Comparison of ENCODE assay signal across 14 cellular contexts in genomic region chr11:122491486-122491885, GRCh38.
DNase-seq lines count a peak whose midpoint lies in the region; ATAC-seq and TF ChIP-seq lines count a peak whose summit lies in the region.
"Had no signal": no experiment of that assay in that cellular context is flagged by ENCODE, and none has a peak within 500 bp of the region (broad histone marks: within the 10 kb centered on the region; RNA-seq: fewer than 3 reads in every experiment).

No MANE protein-coding gene starts in this region.

- TF ChIP-seq CTCF in right atrium auricular region (IDR thresholded peaks at IDR 0.05) = no peak
- no peak for TF ChIP-seq CTCF in brain microvascular endothelial cell (IDR thresholded peaks at IDR 0.05; ENCODE audit: low read depth, low read length, missing control alignments)
- no peak for TF ChIP-seq CTCF in left ventricle myocardium inferior (IDR thresholded peaks at IDR 0.05; ENCODE audit: borderline replicate concordance)

- peaks cover 15% of the 10 kb centered on the region for H3K27me3 Mint-ChIP-seq in activated T-helper 17 cell treated with anti-CD3 and anti-CD28 coated beads, Interleukin-2, amount 50 U/mL, for 72 hours
- H3K27me3 Mint-ChIP-seq: dendritic cell treated with granulocyte-macrophage colony-stimulating factor and Interleukin-4, amounts not matched to agents 40 ng/mL and 50 ng/mL, for 4 days had no signal

- no peaks in the 10 kb centered on the region for H3K36me3 Mint-ChIP-seq in activated T-helper 17 cell treated with anti-CD3 and anti-CD28 coated beads, Interleukin-2, amount 50 U/mL, for 72 hours (ENCODE audit: low read depth)

- no peaks in the 10 kb centered on the region for H3K9me3 ChIP-seq in right atrium auricular region
- no peaks in the 10 kb centered on the region for H3K9me3 ChIP-seq in left ventricle myocardium inferior (replicated peaks)
- H3K9me3 ChIP-seq: A549 had no signal

- DNase-seq in Right ventricle myocardium inferior (ENCODE audit: missing footprints) (no peak), right atrium auricular region (ENCODE audit: low spot score) (no peak), brain microvascular endothelial cell (peak; percentile 6), left ventricle myocardium inferior (no peak), NAMALWA (ENCODE audit: low spot score) (no peak), NCI-H2029 treated with DMSO at 0.1 percent for 48 hours (lab: John Stamatoyannopoulos, UW) (no peak)
- DNase-seq: activated CD4-positive, alpha-beta T cell treated with anti-CD3 and anti-CD28 coated beads for 36 hours; activated gamma-delta T cell; SIG-M5; stimulated activated CD4-positive, alpha-beta T cell treated with anti-CD3 and anti-CD28 coated beads, Interleukin-4, amount 100 ng/mL, for 1 hour had no signal

- no peaks in the 10 kb centered on the region for H3K4me1 Mint-ChIP-seq in activated T-helper 17 cell treated with anti-CD3 and anti-CD28 coated beads, Interleukin-2, amount 50 U/mL, for 72 hours
- H3K4me1 Mint-ChIP-seq: activated CD4-positive, alpha-beta T cell treated with anti-CD3 and anti-CD28 coated beads for 36 hours had no signal

- H3K4me3 ChIP-seq in right atrium auricular region (no peak overlapping the region), brain microvascular endothelial cell (ENCODE audit: low read depth, low read length) (no peak overlapping the region), left ventricle myocardium inferior (no peak overlapping the region)
- H3K4me3 ChIP-seq: A549 had no signal

- no peaks in the 10 kb centered on the region for H3K9me3 Mint-ChIP-seq in activated T-helper 17 cell treated with anti-CD3 and anti-CD28 coated beads, Interleukin-2, amount 50 U/mL, for 72 hours
- H3K9me3 Mint-ChIP-seq: dendritic cell treated with granulocyte-macrophage colony-stimulating factor and Interleukin-4, amounts not matched to agents 40 ng/mL and 50 ng/mL, for 4 days had no signal

- in situ Hi-C loops in brain microvascular endothelial cell (cut with HindIII; ENCODE audit: low pct_ligation_motif_present, low sequenced_read_pairs) = no loop called here

- H3K36me3 ChIP-seq in right atrium auricular region (no peaks in the 10 kb centered on the region), brain microvascular endothelial cell (replicated peaks) (no peaks in the 10 kb centered on the region), left ventricle myocardium inferior (no peaks in the 10 kb centered on the region)

- no peak overlapping the region for H3K4me3 Mint-ChIP-seq in activated T-helper 17 cell treated with anti-CD3 and anti-CD28 coated beads, Interleukin-2, amount 50 U/mL, for 72 hours
- H3K4me3 Mint-ChIP-seq: activated CD4-positive, alpha-beta T cell treated with anti-CD3 and anti-CD28 coated beads for 36 hours; dendritic cell treated with granulocyte-macrophage colony-stimulating factor and Interleukin-4, amounts not matched to agents 40 ng/mL and 50 ng/mL, for 4 days had no signal

- H3K27ac Mint-ChIP-seq in activated T-helper 17 cell treated with anti-CD3 and anti-CD28 coated beads, Interleukin-2, amount 50 U/mL, for 72 hours = no peak overlapping the region
- H3K27ac Mint-ChIP-seq: activated CD4-positive, alpha-beta T cell treated with anti-CD3 and anti-CD28 coated beads for 36 hours; dendritic cell treated with granulocyte-macrophage colony-stimulating factor and Interleukin-4, amounts not matched to agents 40 ng/mL and 50 ng/mL, for 4 days had no signal

- H3K27ac ChIP-seq in right atrium auricular region = no peak overlapping the region
- H3K27ac ChIP-seq in brain microvascular endothelial cell = no peak overlapping the region
- H3K27ac ChIP-seq in left ventricle myocardium inferior (replicated peaks) = peak overlapping the region; percentile 50
- H3K27ac ChIP-seq: A549 had no signal

- H3K4me1 ChIP-seq in right atrium auricular region (peaks cover 0 to 10% of the 10 kb centered on the region in 2 donors), left ventricle myocardium inferior (peaks cover 16% of the 10 kb centered on the region)
- H3K4me1 ChIP-seq: A549 had no signal

- ATAC-seq in Right ventricle myocardium inferior (peak; percentile 42), GM21723 (IDR thresholded peaks at IDR 0.05; ENCODE audit: unreplicated experiment) (no peak)
- ATAC-seq in activated T-helper 17 cell treated with anti-CD3 and anti-CD28 coated beads, Interleukin-2, amount 50 U/mL, for 72 hours (replicated peaks) = no peak
- ATAC-seq: A549; activated CD4-positive, alpha-beta T cell treated with anti-CD3 and anti-CD28 coated beads for 36 hours had no signal

- intact Hi-C loops in Right ventricle myocardium inferior (cut with DNase I) (no loop called here), left ventricle myocardium inferior (cut with micrococcal nuclease) (no loop called here)

- no peaks in the 10 kb centered on the region for H3K27me3 ChIP-seq in right atrium auricular region
- H3K27me3 ChIP-seq in brain microvascular endothelial cell (replicated peaks) = no peaks in the 10 kb centered on the region
- no peaks in the 10 kb centered on the region for H3K27me3 ChIP-seq in left ventricle myocardium inferior (ENCODE audit: low read depth)
